ENCODE assay signal across 1 cellular context in genomic region chr12:110465765-110466164, GRCh38. TPM values are rescaled to one million over a fixed set of nuclear protein-coding genes. Genes with fewer than 3 reads are reported as not detected.
"Had no signal": no experiment of that assay in that cellular context is flagged by ENCODE, and none has a peak within 500 bp of the region (broad histone marks: within the 10 kb centered on the region; RNA-seq: fewer than 3 reads in every experiment).

No MANE protein-coding gene starts in this region.

RNA-seq across cellular contexts. Expression of gene RAD9B, which starts 36.4 kb away (rescaled TPM):
- total RNA-seq: epithelial cell of proximal tubule had no signal
